ENCODE assay signal across 8 cellular contexts in the genomic region with DNA sequence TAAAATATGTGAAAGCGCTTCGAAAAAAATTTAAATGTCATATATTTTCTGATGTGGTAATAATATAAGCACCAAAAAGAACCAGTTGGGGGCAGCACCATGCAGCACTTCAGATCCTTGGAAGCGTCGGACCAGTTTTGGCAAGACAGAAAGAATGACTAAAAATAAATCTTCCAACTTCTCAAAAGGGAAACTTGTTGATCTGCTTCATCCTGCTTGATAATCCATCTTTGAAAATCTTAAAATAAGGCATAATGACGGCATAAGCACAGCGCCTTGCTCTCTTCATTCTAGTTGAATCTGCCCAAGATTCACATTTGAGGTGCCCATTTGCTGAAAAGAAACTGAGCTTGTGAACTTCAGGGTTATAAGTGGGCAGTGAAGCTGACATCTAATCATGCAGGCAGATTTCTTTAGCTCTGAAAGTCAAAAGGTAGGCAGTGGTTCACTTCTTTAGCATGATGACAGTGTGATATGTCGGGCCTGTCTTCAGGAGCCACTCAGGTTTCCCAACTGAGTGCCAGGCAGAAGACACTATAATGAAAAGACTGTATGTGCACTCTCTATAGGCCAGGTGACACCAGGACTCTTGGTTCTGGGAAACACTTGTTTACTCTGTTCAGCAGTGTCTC. TPM values are rescaled to one million over a fixed set of nuclear protein-coding genes. Genes with fewer than 3 reads are reported as not detected.
DNase-seq lines count a peak whose midpoint lies in the region; ATAC-seq and TF ChIP-seq lines count a peak whose summit lies in the region.

No MANE protein-coding gene starts in this region.

- POLR2A ChIA-PET in OCI-LY7 (lab: Charles Lee) = interaction anchor here (0.7 to 2.2 kb wide), 3 partner anchors 132 to 140 kb away, joined by 3 to 14 read pairs (median 4); a partner anchor contains a TSS

- H3K27me3 ChIP-seq in CD4-positive, CD25-positive, alpha-beta regulatory T cell (ENCODE audit: control insufficient read depth, insufficient read depth, low read length) = no peaks in the 10 kb centered on the region
- no peaks in the 10 kb centered on the region for H3K27me3 ChIP-seq in psoas muscle (ENCODE audit: insufficient read depth in 3 of 3, low read length in 2 of 3)

- H3K27me3 Mint-ChIP-seq in CD4-positive, CD25-positive, alpha-beta regulatory T cell = no peaks in the 10 kb centered on the region
- no peaks in the 10 kb centered on the region for H3K27me3 Mint-ChIP-seq in activated naive CD8-positive, alpha-beta T cell treated with anti-CD3 and anti-CD28 coated beads for 36 hours

- no peak overlapping the region for H3K4me3 ChIP-seq in CD4-positive, CD25-positive, alpha-beta regulatory T cell (ENCODE audit: low read depth, low read length)
- H3K4me3 ChIP-seq in OCI-LY7 (ENCODE audit: low read depth, low read length, poor library complexity, severe bottlenecking) = no peak overlapping the region
- H3K4me3 ChIP-seq in psoas muscle = peak overlapping the region; percentile 45

- no peak overlapping the region for H3K27ac ChIP-seq in CD4-positive, CD25-positive, alpha-beta regulatory T cell (ENCODE audit: insufficient read depth, low read length, poor library complexity, severe bottlenecking)
- no peak overlapping the region for H3K27ac ChIP-seq in OCI-LY7 (ENCODE audit: low read depth, low read length, poor library complexity, severe bottlenecking)
- peak overlapping the region; percentile 77 for H3K27ac ChIP-seq in psoas muscle

- 10 to 19% (median 10%) methylated on average over 7 of the region's 7 CpGs for WGBS in psoas muscle, 3 donors

- no peaks in the 10 kb centered on the region for H3K9me3 ChIP-seq in CD4-positive, CD25-positive, alpha-beta regulatory T cell (ENCODE audit: control insufficient read depth in 2 of 2, low read length in 2 of 2)
- H3K9me3 ChIP-seq in OCI-LY7 (ENCODE audit: low read length) = no peaks in the 10 kb centered on the region
- H3K9me3 ChIP-seq in psoas muscle = no peaks in the 10 kb centered on the region

- peak; percentile 93 for TF ChIP-seq CTCF in OCI-LY7 (conservative IDR thresholded peaks at IDR 0.05; ENCODE audit: low read length)
- TF ChIP-seq CTCF in psoas muscle (IDR thresholded peaks at IDR 0.05) = peak; percentile 77

- H4K20me1 ChIP-seq in OCI-LY7 (ENCODE audit: insufficient read depth, low read length) = no peaks in the 10 kb centered on the region

- peak in 1 of 2 donors; percentile 64 for ATAC-seq in CD4-positive, CD25-positive, alpha-beta regulatory T cell (ENCODE audit: low read depth in 2 of 2)
- ATAC-seq in psoas muscle = peak; percentile 75 to 89 (median 80)
- no peak for ATAC-seq in GM19395 (IDR thresholded peaks at IDR 0.05; ENCODE audit: unreplicated experiment)
- no peak for ATAC-seq in HG03135 (IDR thresholded peaks at IDR 0.05; ENCODE audit: unreplicated experiment)

- no peaks in the 10 kb centered on the region for H3K79me2 ChIP-seq in OCI-LY7 (ENCODE audit: insufficient read depth, low read depth, low read length)

- peak; percentile 32 to 74 (median 59) for DNase-seq in CD4-positive, CD25-positive, alpha-beta regulatory T cell
- DNase-seq in HS-27A (ENCODE audit: low read depth) = peak; percentile 30
- DNase-seq in OCI-LY7 (ENCODE audit: low spot score) = peak; percentile 74
- DNase-seq in activated naive CD8-positive, alpha-beta T cell treated with anti-CD3 and anti-CD28 coated beads for 36 hours = peak; percentile 38
- peak; percentile 45 to 89 (median 76) for DNase-seq in head of caudate nucleus
- peak; percentile 49 to 76 for DNase-seq in psoas muscle

- peaks cover 0 to 9% (median 6%) of the 10 kb centered on the region in 4 donors for H3K4me1 Mint-ChIP-seq in CD4-positive, CD25-positive, alpha-beta regulatory T cell
- H3K4me1 Mint-ChIP-seq in activated naive CD8-positive, alpha-beta T cell treated with anti-CD3 and anti-CD28 coated beads for 36 hours = peaks cover 7% of the 10 kb centered on the region

- no peaks in the 10 kb centered on the region for H3K9me3 Mint-ChIP-seq in CD4-positive, CD25-positive, alpha-beta regulatory T cell
- H3K9me3 Mint-ChIP-seq in activated naive CD8-positive, alpha-beta T cell treated with anti-CD3 and anti-CD28 coated beads for 36 hours = no peaks in the 10 kb centered on the region

- no peak overlapping the region for H3K4me3 Mint-ChIP-seq in CD4-positive, CD25-positive, alpha-beta regulatory T cell
- H3K4me3 Mint-ChIP-seq in activated naive CD8-positive, alpha-beta T cell treated with anti-CD3 and anti-CD28 coated beads for 36 hours = no peak overlapping the region

- H2AFZ ChIP-seq in OCI-LY7 (ENCODE audit: low read length) = peak overlapping the region; percentile 58; the same call in 1 of the 2 replicates

- intact Hi-C loops in OCI-LY7 (cut with micrococcal nuclease; ENCODE audit: unreplicated experiment) (loop anchor here (1.0 kb wide), 2 partner anchors 133 to 210 kb away; no protein-coding TSS in a partner anchor), head of caudate nucleus (cut with DNase I) (loop anchor here (2.0 to 10.0 kb wide), 2 partner anchors 133 to 205 kb away; no protein-coding TSS in a partner anchor), psoas muscle (cut with DNase I) (loop anchor here (1.0 to 5.0 kb wide), 4 partner anchors 133 to 211 kb away; no protein-coding TSS in a partner anchor)

- no peaks in the 10 kb centered on the region for H3K36me3 Mint-ChIP-seq in CD4-positive, CD25-positive, alpha-beta regulatory T cell
- no peaks in the 10 kb centered on the region for H3K36me3 Mint-ChIP-seq in activated naive CD8-positive, alpha-beta T cell treated with anti-CD3 and anti-CD28 coated beads for 36 hours

- no peak overlapping the region; the same call in 1 of the 2 replicates for H3K4me2 ChIP-seq in OCI-LY7 (ENCODE audit: low read length)

- CTCF ChIA-PET in OCI-LY7 (lab: Charles Lee; ENCODE audit: unreplicated experiment) = interaction anchor here (0.7 to 2.5 kb wide), 4 partner anchors 10 to 140 kb away, joined by 3 to 21 read pairs (median 4); a partner anchor contains a TSS

- H3K27ac Mint-ChIP-seq in CD4-positive, CD25-positive, alpha-beta regulatory T cell = peak overlapping the region in 2 of 3 donors; percentile 2 to 6
- H3K27ac Mint-ChIP-seq in activated naive CD8-positive, alpha-beta T cell treated with anti-CD3 and anti-CD28 coated beads for 36 hours = no peak overlapping the region

- no peaks in the 10 kb centered on the region for H3K36me3 ChIP-seq in CD4-positive, CD25-positive, alpha-beta regulatory T cell (ENCODE audit: control insufficient read depth, insufficient read depth, low read length)
- H3K36me3 ChIP-seq in OCI-LY7 (ENCODE audit: insufficient read depth, low read length) (no peaks in the 10 kb centered on the region), psoas muscle (ENCODE audit: insufficient read depth in 1 of 2, low read depth in 1 of 2) (no peaks in the 10 kb centered on the region)

- no peaks in the 10 kb centered on the region for H3K4me1 ChIP-seq in CD4-positive, CD25-positive, alpha-beta regulatory T cell (ENCODE audit: control insufficient read depth, insufficient read depth, low read length, poor library complexity, severe bottlenecking)
- H3K4me1 ChIP-seq in OCI-LY7 (ENCODE audit: insufficient read depth, low read length, poor library complexity, severe bottlenecking) = peaks cover 15% of the 10 kb centered on the region
- H3K4me1 ChIP-seq in psoas muscle = peaks cover 34% of the 10 kb centered on the region

- BruUV-seq in OCI-LY7 (replicated peaks; lab: Mats Ljungman, UMichigan) = no TSS peak

- H3K9me2 ChIP-seq in OCI-LY7 (ENCODE audit: insufficient read depth, low read length) = no peaks in the 10 kb centered on the region

RNA-seq across cellular contexts. Expression of a gene that starts 19.8 kb away (rescaled TPM):
- 75.2 TPM for total RNA-seq in CD4-positive, CD25-positive, alpha-beta regulatory T cell
- 10 to 100 TPM; 11.3 to 25.4 (median 19.7) TPM for polyA plus RNA-seq in CD4-positive, CD25-positive, alpha-beta regulatory T cell
- total RNA-seq in OCI-LY7 (2014; rRNA removed; shearing (Covaris generic)) = 46.6 and 52.6 TPM in 2 replicates
- total RNA-seq in OCI-LY7 (2022) = 69.7 and 70.1 TPM in 2 replicates
- total RNA-seq in activated naive CD8-positive, alpha-beta T cell treated with anti-CD3 and anti-CD28 coated beads for 36 hours = 10 to 100 TPM; 54.4 to 57.9 TPM
- 10 to 100 TPM in 1 of 4 donors, 1 to 10 TPM in 3; 7.7 to 16.6 (median 8.3) TPM for total RNA-seq in psoas muscle
- polyA plus RNA-seq in psoas muscle = 10 to 100 TPM in 1 of 3 donors, 1 to 10 TPM in 2; 8.2 to 13.2 (median 9.0) TPM

RNA-seq across cellular contexts. Expression of a gene that starts 20.0 kb away (rescaled TPM):
- total RNA-seq in CD4-positive, CD25-positive, alpha-beta regulatory T cell = 48.7 TPM
- polyA plus RNA-seq in CD4-positive, CD25-positive, alpha-beta regulatory T cell = 10 to 100 TPM; 12.1 to 16.5 (median 14.7) TPM
- total RNA-seq in OCI-LY7 (2014; rRNA removed; shearing (Covaris generic)) = 23.7 and 30.2 TPM in 2 replicates
- 22.1 and 24.4 TPM in 2 replicates for total RNA-seq in OCI-LY7 (2022)
- total RNA-seq in activated naive CD8-positive, alpha-beta T cell treated with anti-CD3 and anti-CD28 coated beads for 36 hours = 10 to 100 TPM; 54.8 to 54.9 TPM
- total RNA-seq in psoas muscle = 1 to 10 TPM; 3.1 to 5.9 (median 3.9) TPM
- 1 to 10 TPM; 2.7 to 6.7 (median 4.6) TPM for polyA plus RNA-seq in psoas muscle

RNA-seq across cellular contexts. Expression of a gene that starts 33.3 kb away (rescaled TPM):
- not detected for total RNA-seq in CD4-positive, CD25-positive, alpha-beta regulatory T cell
- polyA plus RNA-seq in CD4-positive, CD25-positive, alpha-beta regulatory T cell = 1 to 10 TPM in 2 of 4 donors, under 1 TPM in 1, not detected in 1; 0.39 to 1.2 (median 1.0) TPM
- 25.2 and 27.1 TPM in 2 replicates for total RNA-seq in OCI-LY7 (2014; rRNA removed; shearing (Covaris generic))
- total RNA-seq in OCI-LY7 (2022) (21.9 and 25.8 TPM in 2 replicates), psoas muscle (1 to 10 TPM in 2 of 4 donors, under 1 TPM in 2; 0.84 to 2.6 (median 1.2) TPM)
- total RNA-seq in activated naive CD8-positive, alpha-beta T cell treated with anti-CD3 and anti-CD28 coated beads for 36 hours = 10 to 100 TPM; 51.8 to 53.0 TPM
- polyA plus RNA-seq in psoas muscle = 1 to 10 TPM in 2 of 3 donors, under 1 TPM in 1; 0.73 to 4.9 (median 3.7) TPM

Comparison
In these comparisons a context has a peak if more than half of its experiments do, and no peak if none do; other contexts are left out.
1. ATAC-seq: peak in psoas muscle (4 of 4); none in GM19395 (single experiment) and HG03135 (single experiment).
2. RNA of a gene that starts 33.3 kb away (total RNA-seq): 51.8 to 53.0 TPM in activated naive CD8-positive, alpha-beta T cell treated with anti-CD3 and anti-CD28 coated beads for 36 hours and 21.9 to 27.1 TPM in OCI-LY7; 0.84 to 2.6 TPM in psoas muscle and not detected in CD4-positive, CD25-positive, alpha-beta regulatory T cell (single experiment); every median in the first group is over 4 times any median in the second.
3. Peak in every context shown above with its lines, with median percentiles within 50 percentile points of each other: DNase-seq.